1 cellular context compared by ENCODE assay signal in the genomic region with DNA sequence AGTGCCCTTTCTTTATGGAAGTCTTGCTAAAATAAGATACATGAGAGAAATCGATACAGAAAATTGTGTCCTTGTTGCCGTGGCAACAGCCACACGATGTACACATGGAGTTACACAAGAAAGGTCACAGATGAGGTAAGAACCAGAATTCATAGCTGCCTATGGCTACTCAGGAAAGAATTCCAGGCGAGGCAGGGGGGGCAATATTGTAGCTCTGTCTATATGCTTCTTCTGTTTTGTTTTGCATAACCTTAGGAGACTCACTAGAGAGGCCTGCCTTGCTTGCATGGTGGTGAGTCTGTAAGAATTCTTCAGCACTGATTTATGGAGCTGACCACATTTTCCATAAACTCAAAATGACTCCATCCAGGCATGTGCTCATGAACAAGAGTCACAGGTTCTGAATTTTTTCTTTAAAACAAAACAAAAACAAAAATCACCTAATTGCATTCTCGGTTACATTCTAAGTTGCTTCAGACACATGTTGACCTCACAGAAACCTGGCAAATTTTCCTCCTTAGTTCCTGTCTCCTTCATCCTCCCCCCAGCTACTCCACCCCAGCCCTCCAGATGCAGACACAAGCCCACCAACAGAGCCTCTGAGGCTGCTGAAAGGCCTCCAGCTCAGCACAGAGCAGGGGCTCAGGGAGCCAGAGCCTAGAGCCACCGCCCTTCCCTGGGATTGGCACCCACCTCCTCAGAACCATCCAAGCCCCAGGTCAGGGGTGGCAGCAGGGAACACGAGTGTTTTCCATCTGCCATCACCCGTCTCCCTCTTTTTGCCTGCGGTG.
TF ChIP-seq lines count a peak whose summit lies in the region.

No MANE protein-coding gene starts in this region.

TF ChIP-seq in HEK293, 187 proteins besides CTCF, POLR2A, EP300 and RAD21 (continued from another document):
- TF ChIP-seq, protein P1, sequence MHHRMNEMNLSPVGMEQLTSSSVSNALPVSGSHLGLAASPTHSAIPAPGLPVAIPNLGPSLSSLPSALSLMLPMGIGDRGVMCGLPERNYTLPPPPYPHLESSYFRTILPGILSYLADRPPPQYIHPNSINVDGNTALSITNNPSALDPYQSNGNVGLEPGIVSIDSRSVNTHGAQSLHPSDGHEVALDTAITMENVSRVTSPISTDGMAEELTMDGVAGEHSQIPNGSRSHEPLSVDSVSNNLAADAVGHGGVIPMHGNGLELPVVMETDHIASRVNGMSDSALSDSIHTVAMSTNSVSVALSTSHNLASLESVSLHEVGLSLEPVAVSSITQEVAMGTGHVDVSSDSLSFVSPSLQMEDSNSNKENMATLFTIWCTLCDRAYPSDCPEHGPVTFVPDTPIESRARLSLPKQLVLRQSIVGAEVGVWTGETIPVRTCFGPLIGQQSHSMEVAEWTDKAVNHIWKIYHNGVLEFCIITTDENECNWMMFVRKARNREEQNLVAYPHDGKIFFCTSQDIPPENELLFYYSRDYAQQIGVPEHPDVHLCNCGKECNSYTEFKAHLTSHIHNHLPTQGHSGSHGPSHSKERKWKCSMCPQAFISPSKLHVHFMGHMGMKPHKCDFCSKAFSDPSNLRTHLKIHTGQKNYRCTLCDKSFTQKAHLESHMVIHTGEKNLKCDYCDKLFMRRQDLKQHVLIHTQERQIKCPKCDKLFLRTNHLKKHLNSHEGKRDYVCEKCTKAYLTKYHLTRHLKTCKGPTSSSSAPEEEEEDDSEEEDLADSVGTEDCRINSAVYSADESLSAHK (tag by site-specific recombination; IDR thresholded peaks at IDR 0.05): no peak
- TF ChIP-seq ZNF394 (tag by site-specific recombination; IDR thresholded peaks at IDR 0.05; ENCODE audit: borderline replicate concordance) (0 out of 2 replicates have a peak, but pooled peaks have one; percentile 24), ZNF112 (tag by site-specific recombination; IDR thresholded peaks at IDR 0.05) (no peak)
TF ChIP-seq in HEK293: peak in this region for 1.
